ENCODE assay signal across 8 cellular contexts in genomic region chr6:43009124-43009523, GRCh38. TPM values are rescaled to one million over a fixed set of nuclear protein-coding genes. Genes with fewer than 3 reads are reported as not detected.
A peak's percentile ranks its signal among the peaks of the same experiment; 100 is the strongest.
DNase-seq lines count a peak whose midpoint lies in the region; ATAC-seq and FAIRE-seq lines count a peak whose summit lies in the region.

No MANE protein-coding gene starts in this region.

- DNase-seq in SKM-1 treated with dmso at 0.1 percent for 144 hours (lab: John Stamatoyannopoulos, UW; ENCODE audit: unreplicated experiment), result peak; percentile 3
- no peak for DNase-seq in SKM-1 (lab: John Stamatoyannopoulos, UW; ENCODE audit: unreplicated experiment)
- peak; percentile 20 for DNase-seq in NCI-H2171 (lab: John Stamatoyannopoulos, UW)
- peak; percentile 58 for DNase-seq in activated naive CD4-positive, alpha-beta T cell treated with anti-CD3 and anti-CD28 coated beads for 36 hours
- peak; percentile 74 for DNase-seq in islet precursor cell
- DNase-seq in GM19240 (ENCODE audit: insufficient read length, low spot score), result no peak
- no peak for DNase-seq in urothelium cell line (ENCODE audit: low spot score)

- no peaks in the 10 kb centered on the region for H3K27me3 Mint-ChIP-seq in activated naive CD4-positive, alpha-beta T cell treated with anti-CD3 and anti-CD28 coated beads for 36 hours (ENCODE audit: low read depth)

- CTCF ChIA-PET in activated naive CD4-positive, alpha-beta T cell treated with anti-CD3 and anti-CD28 coated beads for 36 hours (lab: Charles Lee), result interaction anchor here (1.2 to 2.3 kb wide), 2 partner anchors 29 to 134 kb away, joined by 3 to 9 read pairs; no protein-coding TSS in a partner anchor

- H3K9me3 Mint-ChIP-seq in activated naive CD4-positive, alpha-beta T cell treated with anti-CD3 and anti-CD28 coated beads for 36 hours, result no peaks in the 10 kb centered on the region

- no peak for FAIRE-seq in urothelium cell line (lab: Jason Lieb, UNC)

- no peak for ATAC-seq in HG03469 (IDR thresholded peaks at IDR 0.05; ENCODE audit: unreplicated experiment)

- intact Hi-C loops in activated naive CD4-positive, alpha-beta T cell treated with anti-CD3 and anti-CD28 coated beads for 36 hours (cut with micrococcal nuclease), result loop anchor here (1.0 kb wide), 1 partner anchor 134 kb away; no protein-coding TSS in a partner anchor

- peaks cover 26% of the 10 kb centered on the region for H3K36me3 Mint-ChIP-seq in activated naive CD4-positive, alpha-beta T cell treated with anti-CD3 and anti-CD28 coated beads for 36 hours (ENCODE audit: low read depth)

- H3K4me1 Mint-ChIP-seq in activated naive CD4-positive, alpha-beta T cell treated with anti-CD3 and anti-CD28 coated beads for 36 hours (ENCODE audit: low read depth), result peaks cover 28% of the 10 kb centered on the region

- no peak overlapping the region for H3K4me3 Mint-ChIP-seq in activated naive CD4-positive, alpha-beta T cell treated with anti-CD3 and anti-CD28 coated beads for 36 hours

- H3K27ac Mint-ChIP-seq in activated naive CD4-positive, alpha-beta T cell treated with anti-CD3 and anti-CD28 coated beads for 36 hours, result no peak overlapping the region

RNA-seq across cellular contexts. Expression of gene MEA1, which starts 4.6 kb away (rescaled TPM):
- 10 to 100 TPM; 80.6 to 85.1 TPM for total RNA-seq in activated naive CD4-positive, alpha-beta T cell treated with anti-CD3 and anti-CD28 coated beads for 36 hours

RNA-seq across cellular contexts. Expression of gene KLHDC3, which starts 4.9 kb away (rescaled TPM):
- 10 to 100 TPM; 58.6 to 58.9 TPM for total RNA-seq in activated naive CD4-positive, alpha-beta T cell treated with anti-CD3 and anti-CD28 coated beads for 36 hours

RNA-seq across cellular contexts. Expression of gene RRP36, which starts 12.3 kb away (rescaled TPM):
- total RNA-seq in activated naive CD4-positive, alpha-beta T cell treated with anti-CD3 and anti-CD28 coated beads for 36 hours, result 10 to 100 TPM; 31.0 to 32.7 TPM

RNA-seq across cellular contexts. Expression of gene PPP2R5D, which starts 24.8 kb away (rescaled TPM):
- total RNA-seq in activated naive CD4-positive, alpha-beta T cell treated with anti-CD3 and anti-CD28 coated beads for 36 hours, result 10 to 100 TPM; 52.4 to 54.4 TPM

RNA-seq across cellular contexts. Expression of gene PEX6, which starts 30.1 kb away (rescaled TPM):
- total RNA-seq in activated naive CD4-positive, alpha-beta T cell treated with anti-CD3 and anti-CD28 coated beads for 36 hours, result 10 to 100 TPM; 17.1 to 18.2 TPM

Comparison
In these comparisons a context has a peak if more than half of its experiments do, and no peak if none do; other contexts are left out.
1. DNase-seq: peak in SKM-1 treated with dmso at 0.1 percent for 144 hours (single experiment), NCI-H2171 (single experiment), activated naive CD4-positive, alpha-beta T cell treated with anti-CD3 and anti-CD28 coated beads for 36 hours (single experiment) and islet precursor cell (single experiment); none in SKM-1 (single experiment), GM19240 (single experiment) and urothelium cell line (single experiment).